ENCODE assay signal across 11 cellular contexts in the genomic region with DNA sequence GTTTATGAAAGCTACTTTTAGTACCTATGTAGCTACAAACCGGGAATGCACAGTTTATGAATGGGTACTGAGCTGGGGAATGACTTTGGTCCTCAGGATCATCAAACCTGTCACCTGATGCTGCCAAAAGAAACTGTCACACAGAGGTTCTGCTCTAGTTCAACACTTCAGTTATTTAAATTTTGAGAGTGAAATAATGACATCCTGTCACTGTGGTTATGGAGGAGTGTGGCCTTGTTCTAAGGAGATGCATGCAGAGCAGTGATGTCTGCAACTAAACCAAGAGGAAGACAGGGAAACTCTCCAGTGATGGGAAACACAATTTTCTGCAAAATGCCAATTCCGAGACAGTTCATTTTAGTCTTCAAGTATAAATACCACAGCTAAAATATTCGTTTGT. TPM values are rescaled to one million over a fixed set of nuclear protein-coding genes. Genes with fewer than 3 reads are reported as not detected.
DNase-seq lines count a peak whose midpoint lies in the region; ATAC-seq and TF ChIP-seq lines count a peak whose summit lies in the region.
"Had no signal": no experiment of that assay in that cellular context is flagged by ENCODE, and none has a peak within 500 bp of the region (broad histone marks: within the 10 kb centered on the region; RNA-seq: fewer than 3 reads in every experiment).

No MANE protein-coding gene starts in this region.

- H3K4me3 Mint-ChIP-seq in activated CD8-positive, alpha-beta T cell treated with anti-CD3 and anti-CD28 coated beads for 36 hours: no peak overlapping the region

- H3K36me3 Mint-ChIP-seq in activated naive CD4-positive, alpha-beta T cell treated with anti-CD3 and anti-CD28 coated beads, Interleukin-2, amount 50 U/mL, for 72 hours: peaks cover 10 to 21% of the 10 kb centered on the region in 2 donors
- H3K36me3 Mint-ChIP-seq in activated CD8-positive, alpha-beta T cell treated with anti-CD3 and anti-CD28 coated beads for 36 hours (ENCODE audit: low read depth): peaks cover 2% of the 10 kb centered on the region

- CTCF ChIA-PET in activated CD8-positive, alpha-beta T cell treated with anti-CD3 and anti-CD28 coated beads for 36 hours (lab: Charles Lee): no interaction called here

- peak in 1 of 2 donors; percentile 4 for ATAC-seq in activated naive CD4-positive, alpha-beta T cell treated with anti-CD3 and anti-CD28 coated beads, Interleukin-2, amount 50 U/mL, for 72 hours
- peak; percentile 37 for ATAC-seq in HG03378 (IDR thresholded peaks at IDR 0.05; ENCODE audit: unreplicated experiment)
- no peak for ATAC-seq in activated CD8-positive, alpha-beta T cell treated with anti-CD3 and anti-CD28 coated beads for 36 hours
- no peak for ATAC-seq in HG02763 (IDR thresholded peaks at IDR 0.05; ENCODE audit: unreplicated experiment)

- POLR2A ChIA-PET in activated CD8-positive, alpha-beta T cell treated with anti-CD3 and anti-CD28 coated beads for 36 hours (lab: Charles Lee): no interaction called here

- no peak for DNase-seq in activated naive CD4-positive, alpha-beta T cell treated with anti-CD3 and anti-CD28 coated beads, Interleukin-2, amount 50 U/mL, for 72 hours (ENCODE audit: low spot score in 2 of 2)
- DNase-seq in activated naive CD4-positive, alpha-beta T cell treated with anti-CD3 and anti-CD28 coated beads, Interleukin-2, amount 50 U/mL, for 16 hours: no peak
- no peak for DNase-seq in activated CD8-positive, alpha-beta T cell treated with anti-CD3 and anti-CD28 coated beads for 36 hours
- DNase-seq in kidney glomerular epithelial cell (lab: John Stamatoyannopoulos, UW) (no peak), NCI-H2227 (lab: John Stamatoyannopoulos, UW; ENCODE audit: unreplicated experiment) (no peak), NCI-H2029 (lab: John Stamatoyannopoulos, UW) (no peak)
- DNase-seq: EL, NCI-H1694 had no signal

- H3K4me1 Mint-ChIP-seq in activated CD8-positive, alpha-beta T cell treated with anti-CD3 and anti-CD28 coated beads for 36 hours (ENCODE audit: low read depth): peaks cover 44% of the 10 kb centered on the region

- intact Hi-C loops in activated CD8-positive, alpha-beta T cell treated with anti-CD3 and anti-CD28 coated beads for 36 hours (cut with micrococcal nuclease): loop anchor here (10.0 kb wide), 1 partner anchor 240 kb away; no protein-coding TSS in a partner anchor

- H3K27me3 Mint-ChIP-seq in activated CD8-positive, alpha-beta T cell treated with anti-CD3 and anti-CD28 coated beads for 36 hours: no peaks in the 10 kb centered on the region

- peaks cover 3 to 4% of the 10 kb centered on the region in 2 donors for H3K9me3 Mint-ChIP-seq in activated naive CD4-positive, alpha-beta T cell treated with anti-CD3 and anti-CD28 coated beads, Interleukin-2, amount 50 U/mL, for 72 hours
- peaks cover 2% of the 10 kb centered on the region for H3K9me3 Mint-ChIP-seq in activated CD8-positive, alpha-beta T cell treated with anti-CD3 and anti-CD28 coated beads for 36 hours

- no peak for TF ChIP-seq CTCF in activated CD8-positive, alpha-beta T cell treated with anti-CD3 and anti-CD28 coated beads for 36 hours (IDR thresholded peaks at IDR 0.05)

- H3K27ac Mint-ChIP-seq in activated naive CD4-positive, alpha-beta T cell treated with anti-CD3 and anti-CD28 coated beads, Interleukin-2, amount 50 U/mL, for 72 hours: peak overlapping the region; percentile 65 to 78
- H3K27ac Mint-ChIP-seq in activated CD8-positive, alpha-beta T cell treated with anti-CD3 and anti-CD28 coated beads for 36 hours: peak overlapping the region; percentile 55
- H3K27ac Mint-ChIP-seq: progenitor cell of endocrine pancreas had no signal

RNA-seq across cellular contexts. Expression of gene AEBP2, which starts 4.8 kb away (rescaled TPM):
- 10 to 100 TPM; 48.8 to 69.3 TPM for total RNA-seq in activated naive CD4-positive, alpha-beta T cell treated with anti-CD3 and anti-CD28 coated beads, Interleukin-2, amount 50 U/mL, for 72 hours
- total RNA-seq in activated CD8-positive, alpha-beta T cell treated with anti-CD3 and anti-CD28 coated beads for 36 hours: 10 to 100 TPM; 59.6 to 63.3 TPM
